ENCODE assay signal across 8 cellular contexts in genomic region chr2:99154643-99155536, GRCh38.
A peak's percentile ranks its signal among the peaks of the same experiment; 100 is the strongest.
DNase-seq lines count a peak whose midpoint lies in the region; ATAC-seq and TF ChIP-seq lines count a peak whose summit lies in the region.

LIPT1 (plus strand) TSS chr2:99154967; CDS start chr2:99161958, 6,991 bp downstream.
TSGA10 (minus strand) TSS chr2:99154942; CDS start chr2:99109439, 45,503 bp downstream.

- H3K4me1 Mint-ChIP-seq in central memory CD8-positive, alpha-beta T cell, result peaks cover 45% of the 10 kb centered on the region

- no peaks in the 10 kb centered on the region for H3K27me3 Mint-ChIP-seq in central memory CD8-positive, alpha-beta T cell

- TF ChIP-seq CTCF in AG10803 (conservative IDR thresholded peaks at IDR 0.05; ENCODE audit: low read length), result peak; percentile 24

- peak within 1 kb of the TSS; percentile 91 for H3K4me3 ChIP-seq in AG10803 (ENCODE audit: low read length)

- H3K27ac Mint-ChIP-seq in central memory CD8-positive, alpha-beta T cell (ENCODE audit: low read depth), result peak within 1 kb of the TSS; percentile 100

- peaks cover 23% of the 10 kb centered on the region for H3K36me3 Mint-ChIP-seq in central memory CD8-positive, alpha-beta T cell (ENCODE audit: insufficient read depth)

- ATAC-seq in GM19023 (IDR thresholded peaks at IDR 0.05; ENCODE audit: unreplicated experiment) (peak; percentile 97), HG03196 (IDR thresholded peaks at IDR 0.05; ENCODE audit: unreplicated experiment) (peak; percentile 93)
- ATAC-seq in central memory CD8-positive, alpha-beta T cell (replicated peaks; ENCODE audit: extremely low read depth, poor library complexity, severe bottlenecking), result peak; percentile 94

- H3K9me3 Mint-ChIP-seq in central memory CD8-positive, alpha-beta T cell, result no peaks in the 10 kb centered on the region

- no peak within 1 kb of the TSS for H3K4me3 Mint-ChIP-seq in central memory CD8-positive, alpha-beta T cell

- peak; percentile 84 for DNase-seq in AG10803 (ENCODE audit: low read depth)
- DNase-seq in NCI-H226, result peak; percentile 93
- peak; percentile 90 for DNase-seq in activated CD4-positive, CD25-positive, alpha-beta regulatory T cell treated with anti-CD3 and anti-CD28 coated beads, Interleukin-2, amount 50 U/mL, for 16 hours (ENCODE audit: low read depth, low spot score)
- peak; percentile 75 to 83 for DNase-seq in central memory CD8-positive, alpha-beta T cell (ENCODE audit: low spot score in 2 of 2)
- peak; percentile 93 for DNase-seq in islet precursor cell
- DNase-seq in stimulated activated CD4-positive, alpha-beta T cell treated with anti-CD3 and anti-CD28 coated beads, Interleukin-12 subunit alpha, Interleukin-12 subunit beta, amount 100 ng/mL, for 48 hours (ENCODE audit: low read depth in 2 of 3, low spot score in 1 of 3), result peak; percentile 84 to 90 (median 86)

Comparison
In these comparisons a context has a peak if more than half of its experiments do, and no peak if none do; other contexts are left out.
1. Peak in every context shown above with its lines: DNase-seq, ATAC-seq and H3K4me3 ChIP-seq.